Comparison of ENCODE assay signal across 15 cellular contexts in genomic region chr20:34892671-34893070, GRCh38. TPM values are rescaled to one million over a fixed set of nuclear protein-coding genes. Genes with fewer than 3 reads are reported as not detected.
A peak's percentile ranks its signal among the peaks of the same experiment; 100 is the strongest.
DNase-seq lines count a peak whose midpoint lies in the region; ATAC-seq and TF ChIP-seq lines count a peak whose summit lies in the region.
"Had no signal": no experiment of that assay in that cellular context is flagged by ENCODE, and none has a peak within 500 bp of the region (broad histone marks: within the 10 kb centered on the region; RNA-seq: fewer than 3 reads in every experiment).

No MANE protein-coding gene starts in this region.

- H3K9me3 ChIP-seq in thoracic aorta, result peaks cover 4% of the 10 kb centered on the region
- H3K9me3 ChIP-seq: A549, HAP-1 had no signal

- TF ChIP-seq CTCF in thoracic aorta (IDR thresholded peaks at IDR 0.05), result no peak
- no peak for TF ChIP-seq CTCF in GM13976 (IDR thresholded peaks at IDR 0.05; ENCODE audit: borderline replicate concordance, control extremely low read depth, extremely low read depth, insufficient read depth, missing control alignments)

- H3K27ac Mint-ChIP-seq in T-helper 2 cell treated with Interferon-gamma antibody and Interleukin-4, amounts not matched to agents 5 μg/mL and 100 μg/mL, for 36 hours, result peak overlapping the region; percentile 78
- peak overlapping the region; percentile 30 for H3K27ac Mint-ChIP-seq in stimulated activated naive CD8-positive, alpha-beta T cell treated with anti-CD3 and anti-CD28 coated beads, Interleukin-15, Interleukin-2, amounts not matched to agents 100 ng/mL and 50 ng/mL, for 24 hours
- peak overlapping the region; percentile 33 for H3K27ac Mint-ChIP-seq in central memory CD8-positive, alpha-beta T cell (ENCODE audit: low read depth)

- no peaks in the 10 kb centered on the region for H3K27me3 Mint-ChIP-seq in T-helper 2 cell treated with Interferon-gamma antibody and Interleukin-4, amounts not matched to agents 5 μg/mL and 100 μg/mL, for 36 hours (ENCODE audit: low read depth)
- no peaks in the 10 kb centered on the region for H3K27me3 Mint-ChIP-seq in stimulated activated naive CD8-positive, alpha-beta T cell treated with anti-CD3 and anti-CD28 coated beads, Interleukin-15, Interleukin-2, amounts not matched to agents 100 ng/mL and 50 ng/mL, for 24 hours
- no peaks in the 10 kb centered on the region for H3K27me3 Mint-ChIP-seq in central memory CD8-positive, alpha-beta T cell
- H3K27me3 Mint-ChIP-seq: CD4-positive, CD25-positive, alpha-beta regulatory T cell had no signal

- no peak for ATAC-seq in stimulated activated naive CD8-positive, alpha-beta T cell treated with anti-CD3 and anti-CD28 coated beads, Interleukin-15, Interleukin-2, amounts not matched to agents 100 U/mL and 50 U/mL, for 24 hours
- ATAC-seq in central memory CD8-positive, alpha-beta T cell (replicated peaks; ENCODE audit: extremely low read depth, poor library complexity, severe bottlenecking), result no peak
- ATAC-seq in thoracic aorta (ENCODE audit: insufficient number of reproducible peaks, low FRiP score, low read depth), result no peak
- ATAC-seq: A549 had no signal

- H3K27ac ChIP-seq in thoracic aorta, result peak overlapping the region; percentile 5 to 50
- H3K27ac ChIP-seq: A549 had no signal

- H3K36me3 ChIP-seq in thoracic aorta, result no peaks in the 10 kb centered on the region
- H3K36me3 ChIP-seq: HAP-1 had no signal

- in situ Hi-C loops in GM13976 (cut with MboI; ENCODE audit: low sequenced_read_pairs, unreplicated experiment), result no loop called here

- H3K4me1 Mint-ChIP-seq in T-helper 2 cell treated with Interferon-gamma antibody and Interleukin-4, amounts not matched to agents 5 μg/mL and 100 μg/mL, for 36 hours (ENCODE audit: low read depth), result peaks cover 43% of the 10 kb centered on the region
- peaks cover 30% of the 10 kb centered on the region for H3K4me1 Mint-ChIP-seq in stimulated activated naive CD8-positive, alpha-beta T cell treated with anti-CD3 and anti-CD28 coated beads, Interleukin-15, Interleukin-2, amounts not matched to agents 100 ng/mL and 50 ng/mL, for 24 hours (ENCODE audit: low read depth)
- no peaks in the 10 kb centered on the region for H3K4me1 Mint-ChIP-seq in central memory CD8-positive, alpha-beta T cell

- H3K4me3 Mint-ChIP-seq in T-helper 2 cell treated with Interferon-gamma antibody and Interleukin-4, amounts not matched to agents 5 μg/mL and 100 μg/mL, for 36 hours, result peak overlapping the region; percentile 9
- no peak overlapping the region for H3K4me3 Mint-ChIP-seq in stimulated activated naive CD8-positive, alpha-beta T cell treated with anti-CD3 and anti-CD28 coated beads, Interleukin-15, Interleukin-2, amounts not matched to agents 100 ng/mL and 50 ng/mL, for 24 hours
- no peak overlapping the region for H3K4me3 Mint-ChIP-seq in central memory CD8-positive, alpha-beta T cell
- H3K4me3 Mint-ChIP-seq: CD4-positive, CD25-positive, alpha-beta regulatory T cell had no signal

- H3K36me3 Mint-ChIP-seq in T-helper 2 cell treated with Interferon-gamma antibody and Interleukin-4, amounts not matched to agents 5 μg/mL and 100 μg/mL, for 36 hours (ENCODE audit: low read depth), result peaks cover 30% of the 10 kb centered on the region
- no peaks in the 10 kb centered on the region for H3K36me3 Mint-ChIP-seq in stimulated activated naive CD8-positive, alpha-beta T cell treated with anti-CD3 and anti-CD28 coated beads, Interleukin-15, Interleukin-2, amounts not matched to agents 100 ng/mL and 50 ng/mL, for 24 hours (ENCODE audit: low read depth)
- H3K36me3 Mint-ChIP-seq in central memory CD8-positive, alpha-beta T cell (ENCODE audit: insufficient read depth), result no peaks in the 10 kb centered on the region

- H3K9me3 Mint-ChIP-seq in T-helper 2 cell treated with Interferon-gamma antibody and Interleukin-4, amounts not matched to agents 5 μg/mL and 100 μg/mL, for 36 hours, result no peaks in the 10 kb centered on the region
- no peaks in the 10 kb centered on the region for H3K9me3 Mint-ChIP-seq in stimulated activated naive CD8-positive, alpha-beta T cell treated with anti-CD3 and anti-CD28 coated beads, Interleukin-15, Interleukin-2, amounts not matched to agents 100 ng/mL and 50 ng/mL, for 24 hours
- H3K9me3 Mint-ChIP-seq in central memory CD8-positive, alpha-beta T cell, result no peaks in the 10 kb centered on the region
- H3K9me3 Mint-ChIP-seq: CD4-positive, CD25-positive, alpha-beta regulatory T cell had no signal

- no peaks in the 10 kb centered on the region for H3K27me3 ChIP-seq in thoracic aorta (replicated peaks; ENCODE audit: insufficient read depth)

- peaks cover 38 to 49% of the 10 kb centered on the region in 2 donors for H3K4me1 ChIP-seq in thoracic aorta (ENCODE audit: control insufficient read depth in 1 of 2, low read depth in 2 of 2)
- H3K4me1 ChIP-seq: HAP-1 had no signal

- no peak for DNase-seq in T-helper 2 cell treated with Interferon-gamma antibody and Interleukin-4, amounts not matched to agents 5 μg/mL and 100 μg/mL, for 36 hours (ENCODE audit: low spot score)
- DNase-seq in T-helper 2 cell (no peak), thoracic aorta (ENCODE audit: low spot score) (no peak), SHP77 treated with DMSO at 0.1 percent for 48 hours (lab: John Stamatoyannopoulos, UW) (no peak), GM13976 (ENCODE audit: low spot score) (no peak)
- no peak for DNase-seq in stimulated activated naive CD8-positive, alpha-beta T cell treated with anti-CD3 and anti-CD28 coated beads, Interleukin-15, Interleukin-2, amounts not matched to agents 100 U/mL and 50 U/mL, for 24 hours
- no peak for DNase-seq in central memory CD8-positive, alpha-beta T cell (ENCODE audit: low spot score in 2 of 2)
- DNase-seq: CD4-positive, CD25-positive, alpha-beta regulatory T cell; NCI-H1092; NCI-H2107; NCI-H446 treated with DMSO at 0.1 percent for 48 hours; NCI-H748 treated with DMSO at 0.1 percent for 48 hours had no signal

- H3K4me3 ChIP-seq in thoracic aorta, result no peak overlapping the region
- H3K4me3 ChIP-seq: A549, HAP-1 had no signal

RNA-seq across cellular contexts. Expression of gene ACSS2, which starts 16.3 kb away (rescaled TPM):
- 10 to 100 TPM; 65.9 to 95.4 TPM for total RNA-seq in thoracic aorta

RNA-seq across cellular contexts. Expression of gene GGT7, which starts 20.0 kb away (rescaled TPM):
- 10 to 100 TPM; 22.2 to 41.4 TPM for total RNA-seq in thoracic aorta
